In the genomic region with DNA sequence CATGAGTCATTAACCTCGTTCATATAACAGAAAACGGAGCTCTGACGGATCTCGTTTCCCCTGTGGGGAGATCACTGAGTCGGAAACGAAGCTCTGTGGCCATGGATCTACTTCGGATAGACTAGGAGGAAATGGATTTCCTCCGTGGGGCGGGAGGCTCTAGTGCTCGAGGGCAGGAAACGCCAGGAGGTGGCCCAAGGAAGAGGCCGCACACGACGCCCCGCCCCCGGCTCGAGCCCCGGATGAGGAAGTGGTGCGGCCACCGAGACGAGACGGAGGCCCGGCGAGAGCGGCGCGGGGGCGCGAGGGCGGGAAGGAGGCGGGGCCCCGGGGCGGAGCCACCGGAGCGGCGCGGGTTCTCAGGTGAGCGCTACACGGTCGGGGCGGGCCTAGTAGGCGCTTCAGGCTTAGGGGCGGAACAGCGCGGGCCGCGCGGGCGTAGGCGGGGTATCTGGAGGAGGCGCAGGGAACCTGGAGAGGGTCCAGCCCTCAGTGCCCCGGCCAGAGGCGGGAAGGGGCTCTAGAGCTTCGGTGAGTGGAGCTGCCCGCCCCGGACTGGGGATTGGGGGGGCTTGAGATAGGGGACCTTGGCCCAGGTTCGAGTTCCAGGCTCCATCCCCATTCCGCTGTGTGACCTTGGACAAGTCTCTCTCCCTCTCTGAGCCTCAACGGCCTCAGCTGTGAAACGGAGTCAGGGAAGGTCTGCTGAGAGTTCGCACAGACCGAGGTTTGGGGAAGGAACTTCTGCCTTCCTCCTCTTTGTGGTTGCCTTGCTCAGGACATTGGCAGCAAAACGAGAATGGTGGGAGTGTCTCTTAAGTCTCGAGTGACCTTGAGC, we compare ENCODE assay signal across 1 cellular context.
TF ChIP-seq lines count a peak whose summit lies in the region.

A gene (plus strand): TSS at position 386 of the 838 bp plus-strand sequence. CDS start 903 bp downstream, outside the sequence.

TF ChIP-seq in SK-N-SH treated with all-trans-retinoic acid at 6 μM for 48 hours, 23 proteins besides CTCF, POLR2A, EP300 and RAD21 (continued from another document):
- TF ChIP-seq, protein P1, sequence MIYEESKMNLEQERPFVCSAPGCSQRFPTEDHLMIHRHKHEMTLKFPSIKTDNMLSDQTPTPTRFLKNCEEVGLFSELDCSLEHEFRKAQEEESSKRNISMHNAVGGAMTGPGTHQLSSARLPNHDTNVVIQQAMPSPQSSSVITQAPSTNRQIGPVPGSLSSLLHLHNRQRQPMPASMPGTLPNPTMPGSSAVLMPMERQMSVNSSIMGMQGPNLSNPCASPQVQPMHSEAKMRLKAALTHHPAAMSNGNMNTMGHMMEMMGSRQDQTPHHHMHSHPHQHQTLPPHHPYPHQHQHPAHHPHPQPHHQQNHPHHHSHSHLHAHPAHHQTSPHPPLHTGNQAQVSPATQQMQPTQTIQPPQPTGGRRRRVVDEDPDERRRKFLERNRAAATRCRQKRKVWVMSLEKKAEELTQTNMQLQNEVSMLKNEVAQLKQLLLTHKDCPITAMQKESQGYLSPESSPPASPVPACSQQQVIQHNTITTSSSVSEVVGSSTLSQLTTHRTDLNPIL (CRISPR knock-in tag; IDR thresholded peaks at IDR 0.05; ENCODE audit: low read depth) = 0 out of 2 replicates have a peak, but pooled peaks have one; percentile 34
- TF ChIP-seq ZFP30 (CRISPR knock-in tag; IDR thresholded peaks at IDR 0.05) = no peak
- no peak for TF ChIP-seq RARB (CRISPR knock-in tag; IDR thresholded peaks at IDR 0.05)
